Comparison of ENCODE assay signal across 11 cellular contexts in genomic region chr16:3467920-3468319, GRCh38. TPM values are rescaled to one million over a fixed set of nuclear protein-coding genes. Genes with fewer than 3 reads are reported as not detected.
DNase-seq lines count a peak whose midpoint lies in the region; ATAC-seq and TF ChIP-seq lines count a peak whose summit lies in the region.
"Had no signal": no experiment of that assay in that cellular context is flagged by ENCODE, and none has a peak within 500 bp of the region (broad histone marks: within the 10 kb centered on the region; RNA-seq: fewer than 3 reads in every experiment).

No MANE protein-coding gene starts in this region.

- H3K4me3 ChIP-seq in CD4-positive, alpha-beta memory T cell (ENCODE audit: low read length in 2 of 2): no peak overlapping the region
- H3K4me3 ChIP-seq in HUES6 (ENCODE audit: low read depth, low read length): peak overlapping the region; percentile 50; the same call in 1 of the 2 replicates
- no peak overlapping the region for H3K4me3 ChIP-seq in astrocyte of the spinal cord (ENCODE audit: low read depth, low read length)
- H3K4me3 ChIP-seq in uterus: no peak overlapping the region

- no peaks in the 10 kb centered on the region for H3K27me3 Mint-ChIP-seq in CD4-positive, alpha-beta memory T cell

- no peak for TF ChIP-seq CTCF in astrocyte of the spinal cord (IDR thresholded peaks at IDR 0.05; ENCODE audit: low read depth, low read length)
- no peak for TF ChIP-seq CTCF in uterus (IDR thresholded peaks at IDR 0.05)

- peak overlapping the region; percentile 64 for H3K9ac ChIP-seq in HUES6 (ENCODE audit: low read length)

- no peak for ATAC-seq in HG03457 (IDR thresholded peaks at IDR 0.05; ENCODE audit: unreplicated experiment)

- no peak overlapping the region for H3K4me3 Mint-ChIP-seq in CD4-positive, alpha-beta memory T cell
- H3K4me3 Mint-ChIP-seq: mesothelial cell of epicardium had no signal

- CTCF ChIA-PET in CD4-positive, alpha-beta memory T cell (lab: Charles Lee; ENCODE audit: partially characterized antibody): no interaction called here

- peaks cover 16% of the 10 kb centered on the region for H3K36me3 ChIP-seq in CD4-positive, alpha-beta memory T cell (ENCODE audit: insufficient read depth, low read length)
- H3K36me3 ChIP-seq in HUES6 (ENCODE audit: control insufficient read depth, insufficient read depth, low read length): peaks cover 15% of the 10 kb centered on the region
- H3K36me3 ChIP-seq in uterus: no peaks in the 10 kb centered on the region

- in situ Hi-C loops in astrocyte of the spinal cord (cut with HindIII; ENCODE audit: low sequenced_read_pairs): no loop called here

- no peaks in the 10 kb centered on the region for H3K9me3 ChIP-seq in CD4-positive, alpha-beta memory T cell (ENCODE audit: control insufficient read depth in 1 of 2, low read length in 2 of 2)
- H3K9me3 ChIP-seq in HUES6 (ENCODE audit: control insufficient read depth, insufficient read depth, low read depth, low read length): no peaks in the 10 kb centered on the region
- H3K9me3 ChIP-seq in uterus: no peaks in the 10 kb centered on the region

- H3K27ac Mint-ChIP-seq in CD4-positive, alpha-beta memory T cell: peak overlapping the region; percentile 33 to 77 (median 67)
- H3K27ac Mint-ChIP-seq: mesothelial cell of epicardium had no signal

- no peaks in the 10 kb centered on the region for H3K9me3 Mint-ChIP-seq in CD4-positive, alpha-beta memory T cell
- H3K9me3 Mint-ChIP-seq: mesothelial cell of epicardium had no signal

- peaks cover 33 to 79% (median 46%) of the 10 kb centered on the region in 4 donors for H3K4me1 Mint-ChIP-seq in CD4-positive, alpha-beta memory T cell
- H3K4me1 Mint-ChIP-seq: mesothelial cell of epicardium had no signal

- intact Hi-C loops in CD4-positive, alpha-beta memory T cell (cut with micrococcal nuclease): no loop called here
- intact Hi-C loops in uterus (cut with DNase I; ENCODE audit: low total_unique reads): no loop called here

- no peaks in the 10 kb centered on the region for H3K27me3 ChIP-seq in CD4-positive, alpha-beta memory T cell (ENCODE audit: insufficient read depth, low read length)
- H3K27me3 ChIP-seq in HUES6 (ENCODE audit: control insufficient read depth, insufficient read depth, low read length) (no peaks in the 10 kb centered on the region), uterus (no peaks in the 10 kb centered on the region)
- H3K27me3 ChIP-seq: brain microvascular endothelial cell had no signal

- no peak overlapping the region for H3K27ac ChIP-seq in CD4-positive, alpha-beta memory T cell (ENCODE audit: low read depth, low read length)
- H3K27ac ChIP-seq in HUES6 (ENCODE audit: low read depth, low read length): no peak overlapping the region
- H3K27ac ChIP-seq in uterus: no peak overlapping the region
- H3K27ac ChIP-seq: brain microvascular endothelial cell had no signal

- no peak for TF ChIP-seq POLR2A in uterus (IDR thresholded peaks at IDR 0.05)

- peaks cover 22 to 26% of the 10 kb centered on the region in 2 donors for H3K36me3 Mint-ChIP-seq in CD4-positive, alpha-beta memory T cell

- no peak for DNase-seq in CD4-positive, alpha-beta memory T cell
- DNase-seq in astrocyte of the spinal cord (ENCODE audit: low read depth, low spot score): peak; percentile 42
- DNase-seq in iris pigment epithelial cell (ENCODE audit: low read depth): peak; percentile 67
- no peak for DNase-seq in uterus
- no peak for DNase-seq in stimulated activated CD4-positive, alpha-beta T cell treated with anti-CD3 and anti-CD28 coated beads, Interleukin-2, amount 100 ng/mL, for 24 hours
- no peak for DNase-seq in NOMO-1 (lab: John Stamatoyannopoulos, UW; ENCODE audit: unreplicated experiment in 2 of 2)
- DNase-seq: brain microvascular endothelial cell, NCI-H526 had no signal

- H3K4me1 ChIP-seq in CD4-positive, alpha-beta memory T cell (ENCODE audit: insufficient read depth, low read length): peaks cover 26% of the 10 kb centered on the region
- H3K4me1 ChIP-seq in HUES6 (ENCODE audit: control insufficient read depth, insufficient read depth, low read length): peaks cover 29% of the 10 kb centered on the region
- H3K4me1 ChIP-seq in uterus: no peaks in the 10 kb centered on the region

- POLR2A ChIA-PET in CD4-positive, alpha-beta memory T cell (lab: Charles Lee; ENCODE audit: partially characterized antibody): no interaction called here

RNA-seq across cellular contexts. Expression of gene NAA60, which starts 24.4 kb away (rescaled TPM):
- total RNA-seq in CD4-positive, alpha-beta memory T cell: 10 to 100 TPM; 58.1 to 62.9 TPM
- polyA plus RNA-seq in CD4-positive, alpha-beta memory T cell: 10 to 100 TPM; 28.2 to 59.6 TPM
- total RNA-seq in uterus: 10 to 100 TPM; 17.4 to 45.1 (median 27.9) TPM

RNA-seq across cellular contexts. Expression of gene ZNF597, which starts 24.6 kb away (rescaled TPM):
- 1 to 10 TPM; 5.3 TPM for total RNA-seq in CD4-positive, alpha-beta memory T cell
- polyA plus RNA-seq in CD4-positive, alpha-beta memory T cell: 1 to 10 TPM; 1.0 to 1.9 TPM
- total RNA-seq in uterus: 1 to 10 TPM; 1.3 to 5.2 (median 2.7) TPM

RNA-seq across cellular contexts. Expression of gene C16orf90, which starts 27.4 kb away (rescaled TPM):
- not detected for total RNA-seq in CD4-positive, alpha-beta memory T cell
- not detected for polyA plus RNA-seq in CD4-positive, alpha-beta memory T cell
- total RNA-seq in uterus: not detected
- total RNA-seq: mesothelial cell of epicardium had no signal

RNA-seq across cellular contexts. Expression of gene CLUAP1, which starts 32.9 kb away (rescaled TPM):
- total RNA-seq in CD4-positive, alpha-beta memory T cell: 10 to 100 TPM; 24.6 to 25.4 TPM
- polyA plus RNA-seq in CD4-positive, alpha-beta memory T cell: 10 to 100 TPM; 26.4 to 41.5 TPM
- total RNA-seq in uterus: 10 to 100 TPM; 33.9 to 55.0 (median 43.1) TPM

Comparison
In these comparisons a context has a peak if more than half of its experiments do, and no peak if none do; other contexts are left out.
1. DNase-seq: peak in astrocyte of the spinal cord (single experiment) and iris pigment epithelial cell (single experiment); none in CD4-positive, alpha-beta memory T cell (0 of 5), uterus (0 of 2), stimulated activated CD4-positive, alpha-beta T cell treated with anti-CD3 and anti-CD28 coated beads, Interleukin-2, amount 100 ng/mL, for 24 hours (0 of 2) and NOMO-1 (0 of 2).